Comparison of ENCODE assay signal across 9 cellular contexts in genomic region chr12:69475237-69475984, GRCh38. TPM values are rescaled to one million over a fixed set of nuclear protein-coding genes. Genes with fewer than 3 reads are reported as not detected.
DNase-seq lines count a peak whose midpoint lies in the region; ATAC-seq, FAIRE-seq and TF ChIP-seq lines count a peak whose summit lies in the region.
"Had no signal": no experiment of that assay in that cellular context is flagged by ENCODE, and none has a peak within 500 bp of the region (broad histone marks: within the 10 kb centered on the region; RNA-seq: fewer than 3 reads in every experiment).

No MANE protein-coding gene starts in this region.

- H3K36me3 ChIP-seq in GM12878 (ENCODE audit: control insufficient read depth in 2 of 2, insufficient read depth in 2 of 2, low read length in 1 of 2) = no peaks in the 10 kb centered on the region
- H3K36me3 ChIP-seq in hepatocyte (replicated peaks; ENCODE audit: insufficient read depth, low read depth) = no peaks in the 10 kb centered on the region
- H3K36me3 ChIP-seq in gastrocnemius medialis = no peaks in the 10 kb centered on the region
- H3K36me3 ChIP-seq in small intestine (ENCODE audit: control insufficient read depth in 2 of 2, insufficient read depth in 2 of 2, low read length in 2 of 2) = no peaks in the 10 kb centered on the region

- H3K4me3 ChIP-seq in GM12878 (no peak overlapping the region), hepatocyte (no peak overlapping the region), gastrocnemius medialis (peak overlapping the region in 3 of 4 donors; percentile 10 to 31 (median 24)), small intestine (ENCODE audit: low read depth in 1 of 2, low read length in 2 of 2) (no peak overlapping the region)

- SMC1A ChIA-PET in GM12878 (lab: Charles Lee; ENCODE audit: uncharacterized antibody, unreplicated experiment) = interaction anchor here (0.5 to 1.4 kb wide), 6 partner anchors 9 to 115 kb away, joined by 3 to 5 read pairs (median 4); no protein-coding TSS in a partner anchor

- RAD21 ChIA-PET in GM12878 (lab: Charles Lee; ENCODE audit: unreplicated experiment) = interaction anchor here (2.7 kb wide), 1 partner anchor 96 kb away, joined by 8 read pairs; no protein-coding TSS in a partner anchor

- peaks cover 78% of the 10 kb centered on the region for H3K79me2 ChIP-seq in GM12878 (ENCODE audit: control insufficient read depth, insufficient read depth, low read length)
- peaks cover 99% of the 10 kb centered on the region for H3K79me2 ChIP-seq in hepatocyte

- BruUV-seq in GM12878 (replicated peaks; lab: Mats Ljungman, UMichigan) = no TSS peak

- H3K9me3 ChIP-seq in GM12878 (replicated peaks; ENCODE audit: control insufficient read depth, insufficient read depth, low read length) = no peaks in the 10 kb centered on the region; the same call in 1 of the 3 replicates
- H3K9me3 ChIP-seq in hepatocyte (ENCODE audit: low read depth) = no peaks in the 10 kb centered on the region
- no peaks in the 10 kb centered on the region for H3K9me3 ChIP-seq in gastrocnemius medialis
- no peaks in the 10 kb centered on the region for H3K9me3 ChIP-seq in small intestine (ENCODE audit: control insufficient read depth, low read depth)

- no peak for FAIRE-seq in GM12878 (lab: Jason Lieb, UNC)
- FAIRE-seq in small intestine (lab: Jason Lieb, UNC) = no peak

- CTCF ChIA-PET in GM12878 (lab: Yijun Ruan, JAX) = interaction anchor here (1.1 to 2.7 kb wide), 4 partner anchors 9 to 96 kb away, joined by 3 to 10 read pairs (median 4); no protein-coding TSS in a partner anchor

- in situ Hi-C loops in GM12878 (cut with MboI) = no loop called here
- in situ Hi-C loops in gastrocnemius medialis (cut with MboI; ENCODE audit: low sequenced_read_pairs in 4 of 4) = loop anchor here in 1 of 4 donors (10.0 kb wide), 1 partner anchor 99 kb away; no protein-coding TSS in a partner anchor

- no peaks in the 10 kb centered on the region for H3K4me1 ChIP-seq in GM12878 (ENCODE audit: control insufficient read depth, insufficient read depth, low read length)
- H3K4me1 ChIP-seq in hepatocyte (ENCODE audit: insufficient read depth) = peaks cover 29% of the 10 kb centered on the region
- peaks cover 60 to 66% of the 10 kb centered on the region in 2 donors for H3K4me1 ChIP-seq in gastrocnemius medialis
- peaks cover 5 to 12% of the 10 kb centered on the region in 2 donors for H3K4me1 ChIP-seq in small intestine (ENCODE audit: control insufficient read depth in 2 of 2, insufficient read depth in 1 of 2, low read depth in 1 of 2, low read length in 1 of 2)

- DNase-seq in ELF-1 (ENCODE audit: low read depth, low spot score) (peak; percentile 30), GM12878 (ENCODE audit: low read depth, low spot score) (no peak), hepatocyte (ENCODE audit: low spot score) (peak; percentile 11), gastrocnemius medialis (no peak), small intestine (no peak)
- DNase-seq: activated CD4-positive, alpha-beta memory T cell treated with anti-CD3 and anti-CD28 coated beads for 36 hours had no signal

- ATAC-seq in GM12878 = no peak
- peak in 1 of 2 donors; percentile 68 for ATAC-seq in gastrocnemius medialis
- no peak for ATAC-seq in GM19351 (IDR thresholded peaks at IDR 0.05; ENCODE audit: unreplicated experiment)
- no peak for ATAC-seq in activated CD4-positive, CD25-positive, alpha-beta regulatory T cell treated with anti-CD3 and anti-CD28 coated beads, Interleukin-2, amount 50 U/mL, for 24 hours
- no peak for ATAC-seq in GM18511 (IDR thresholded peaks at IDR 0.05; ENCODE audit: unreplicated experiment)

- H3K27ac ChIP-seq in GM12878 (ENCODE audit: control insufficient read depth, insufficient read depth) (no peak overlapping the region), hepatocyte (peak overlapping the region; percentile 50), gastrocnemius medialis (peak overlapping the region; percentile 58 to 74 (median 66)), small intestine (ENCODE audit: low read depth in 1 of 2, low read length in 1 of 2) (peak overlapping the region in 1 of 2 donors; percentile 64)

- POLR2A ChIA-PET in GM12878 (lab: Charles Lee) = interaction anchor here (1.0 kb wide), 1 partner anchor 12 kb away, joined by 3 read pairs; no protein-coding TSS in a partner anchor

- no peak for TF ChIP-seq RAD21 in GM12878 (IDR thresholded peaks at IDR 0.05; ENCODE audit: insufficient read depth, low read depth, low read length)

- TF ChIP-seq POLR2A in GM12878 (IDR thresholded peaks at IDR 0.05; ENCODE audit: low read depth, low read length) = no peak
- TF ChIP-seq POLR2A in gastrocnemius medialis (IDR thresholded peaks at IDR 0.05) = no peak

- peak overlapping the region; percentile 30; the same call in 1 of the 2 replicates for H3K4me2 ChIP-seq in GM12878 (ENCODE audit: control insufficient read depth, insufficient read depth)
- H3K4me2 ChIP-seq in hepatocyte = peak overlapping the region; percentile 55

- H3K9ac ChIP-seq in GM12878 (ENCODE audit: control insufficient read depth, insufficient read depth, low read length) = no peak overlapping the region

- intact Hi-C loops in GM12878 (cut with micrococcal nuclease; ENCODE audit: unreplicated experiment) = no loop called here
- intact Hi-C loops in gastrocnemius medialis (cut with DNase I; ENCODE audit: low total_unique reads) = no loop called here

- TF ChIP-seq CTCF in GM12878 (IDR thresholded peaks at IDR 0.05 in 2 of 3, conservative IDR thresholded peaks at IDR 0.05 in 1 of 3; ENCODE audit: control insufficient read depth in 2 of 3, extremely low read depth in 1 of 3, insufficient read depth in 1 of 3, low read depth in 3 of 3, low read length in 3 of 3) = no peak
- TF ChIP-seq CTCF in hepatocyte (IDR thresholded peaks at IDR 0.05; ENCODE audit: poor library complexity) = no peak
- no peak for TF ChIP-seq CTCF in gastrocnemius medialis (IDR thresholded peaks at IDR 0.05 in 4 of 5, conservative IDR thresholded peaks at IDR 0.05 in 1 of 5)

- H4K20me1 ChIP-seq in GM12878 (ENCODE audit: control insufficient read depth, insufficient read depth) (no peaks in the 10 kb centered on the region), hepatocyte (ENCODE audit: insufficient read depth, poor library complexity, severe bottlenecking) (peaks cover 66% of the 10 kb centered on the region)

- 97% methylated on average over 7 of the region's 7 CpGs for WGBS in GM12878 (ENCODE audit: insufficient coverage, insufficient replicate concordance, low lambda C conversion rate, missing lambda C conversion rate)
- 61% methylated on average over 7 of the region's 7 CpGs for WGBS in hepatocyte (ENCODE audit: low lambda C conversion rate, missing lambda C conversion rate)
- 57 to 63% (median 60%) methylated on average over 7 of the region's 7 CpGs for WGBS in small intestine, 3 donors

- no peaks in the 10 kb centered on the region for H3K9me2 ChIP-seq in hepatocyte (replicated peaks; ENCODE audit: insufficient read depth)

- no peak for TF ChIP-seq EP300 in GM12878 (IDR thresholded peaks at IDR 0.05; ENCODE audit: borderline replicate concordance in 1 of 2, control insufficient read depth in 1 of 2, low read depth in 2 of 2, low read length in 2 of 2)

- no peaks in the 10 kb centered on the region for H3K27me3 ChIP-seq in GM12878 (replicated peaks in 1 of 2; ENCODE audit: control insufficient read depth in 2 of 2, insufficient read depth in 2 of 2, low read length in 1 of 2)
- no peaks in the 10 kb centered on the region for H3K27me3 ChIP-seq in hepatocyte
- no peaks in the 10 kb centered on the region for H3K27me3 ChIP-seq in gastrocnemius medialis
- no peaks in the 10 kb centered on the region for H3K27me3 ChIP-seq in small intestine (ENCODE audit: control insufficient read depth in 2 of 2, insufficient read depth in 2 of 2, low read length in 2 of 2)

- H2AFZ ChIP-seq in GM12878 (ENCODE audit: control insufficient read depth, low read depth, low read length) (no peak overlapping the region), hepatocyte (no peak overlapping the region)

TF ChIP-seq in GM12878, 131 proteins besides CTCF, POLR2A, EP300 and RAD21 (continues in another document):
- TF ChIP-seq, protein P1, sequence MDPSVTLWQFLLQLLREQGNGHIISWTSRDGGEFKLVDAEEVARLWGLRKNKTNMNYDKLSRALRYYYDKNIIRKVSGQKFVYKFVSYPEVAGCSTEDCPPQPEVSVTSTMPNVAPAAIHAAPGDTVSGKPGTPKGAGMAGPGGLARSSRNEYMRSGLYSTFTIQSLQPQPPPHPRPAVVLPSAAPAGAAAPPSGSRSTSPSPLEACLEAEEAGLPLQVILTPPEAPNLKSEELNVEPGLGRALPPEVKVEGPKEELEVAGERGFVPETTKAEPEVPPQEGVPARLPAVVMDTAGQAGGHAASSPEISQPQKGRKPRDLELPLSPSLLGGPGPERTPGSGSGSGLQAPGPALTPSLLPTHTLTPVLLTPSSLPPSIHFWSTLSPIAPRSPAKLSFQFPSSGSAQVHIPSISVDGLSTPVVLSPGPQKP (IDR thresholded peaks at IDR 0.05; ENCODE audit: low read depth, low read length) = no peak

RNA-seq across cellular contexts. Expression of gene FRS2, which starts 5.2 kb away (rescaled TPM):
- 40.7 and 46.4 TPM in 2 replicates for total RNA-seq in GM12878 (2013; cell fraction: nucleolus; rRNA removed)
- 10.8 and 12.6 TPM in 2 replicates for total RNA-seq in GM12878 (2014; rRNA removed)
- 7.0 TPM in 2 replicates for total RNA-seq in GM12878 (2014; rRNA removed; fragmentation: Illumina TruSeq; extraction: Trizol)
- total RNA-seq in GM12878 (2021) = 8.9 and 9.1 TPM in 2 replicates
- polyA plus RNA-seq in GM12878 (2011; ENCODE audit: low read depth) = 3.9 TPM
- 13.1 and 18.6 TPM in 2 replicates for polyA plus RNA-seq in GM12878 (2011; rRNA removed)
- polyA plus RNA-seq in GM12878 (2011; cell fraction: cytosol; rRNA removed) = 5.0 and 6.3 TPM in 2 replicates
- polyA plus RNA-seq in GM12878 (2011; cell fraction: nucleus; rRNA removed) = 12.2 and 14.5 TPM in 2 replicates
- 3.9 and 5.7 TPM in 2 replicates for polyA plus RNA-seq in GM12878 (2012)
- polyA plus RNA-seq in GM12878 (2014; fragmentation: Illumina TruSeq; extraction: Trizol) = 6.3 and 8.3 TPM in 2 replicates
- 1 to 10 TPM; 1.1 TPM for polyA plus RNA-seq in GM12878 (2014; fragmentation: Nextera tagmentation; extraction: Ambion mirVana)
- polyA plus RNA-seq in GM12878 (2014; rRNA removed) = 4.8 and 4.9 TPM in 2 replicates
- polyA plus RNA-seq in GM12878 (2016; fragmentation: Nextera tagmentation; extraction: Ambion mirVana) = 1 to 10 TPM; 3.4 to 5.4 TPM
- polyA minus RNA-seq in GM12878 (2011; rRNA and poly(A)+ RNA removed) = 16.2 and 25.7 TPM in 2 replicates
- polyA minus RNA-seq in GM12878 (2011; cell fraction: cytosol; rRNA and poly(A)+ RNA removed) = 4.9 and 7.7 TPM in 2 replicates
- 24.5 and 38.2 TPM in 2 replicates for polyA minus RNA-seq in GM12878 (2011; cell fraction: nucleus; rRNA and poly(A)+ RNA removed)
- 51.0 and 76.4 TPM in 2 replicates for total RNA-seq in hepatocyte
- 14.7 and 17.3 TPM in 2 replicates for polyA plus RNA-seq in hepatocyte
- 10 to 100 TPM; 21.0 to 32.1 (median 21.3) TPM for total RNA-seq in gastrocnemius medialis
- polyA plus RNA-seq in small intestine = 10 to 100 TPM in 1 of 3 donors, 1 to 10 TPM in 2; 5.9 to 10.7 (median 7.8) TPM

Comparison
In these comparisons a context has a peak if more than half of its experiments do, and no peak if none do; other contexts are left out.
1. DNase-seq: peak in ELF-1 (single experiment) and hepatocyte (single experiment); none in GM12878 (single experiment), gastrocnemius medialis (0 of 2) and small intestine (single experiment).
2. H3K4me3 ChIP-seq: peak in gastrocnemius medialis (3 of 4); none in GM12878 (single experiment), hepatocyte (single experiment) and small intestine (0 of 2).